In the genomic region with DNA sequence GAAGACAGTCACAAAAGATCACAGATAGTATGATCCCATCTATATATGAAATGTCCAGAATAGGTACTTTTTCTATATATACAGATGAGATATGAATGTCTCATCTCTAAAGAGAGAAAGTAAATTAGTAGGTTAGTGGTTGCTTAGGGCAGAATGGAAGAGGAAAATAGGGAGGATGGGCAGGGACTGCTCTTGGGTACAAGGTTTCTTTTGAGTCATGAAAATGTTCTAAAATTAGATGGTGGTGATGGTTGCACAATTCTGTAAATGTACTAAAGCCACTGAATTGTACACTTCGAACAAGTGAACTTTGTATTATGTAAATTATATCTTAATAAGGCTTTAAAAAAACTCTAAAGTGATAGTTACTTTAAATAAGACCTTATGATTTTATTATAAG, we compare ENCODE assay signal across 22 cellular contexts. TPM values are rescaled to one million over a fixed set of nuclear protein-coding genes. Genes with fewer than 3 reads are reported as not detected.
DNase-seq lines count a peak whose midpoint lies in the region; ATAC-seq and TF ChIP-seq lines count a peak whose summit lies in the region.
"Had no signal": no experiment of that assay in that cellular context is flagged by ENCODE, and none has a peak within 500 bp of the region (broad histone marks: within the 10 kb centered on the region; RNA-seq: fewer than 3 reads in every experiment).

No MANE protein-coding gene starts in this region.

- no peaks in the 10 kb centered on the region for H3K27me3 Mint-ChIP-seq in T-helper 17 cell
- H3K27me3 Mint-ChIP-seq in immature natural killer cell (ENCODE audit: low read depth in 3 of 3): peaks cover 3 to 7% (median 5%) of the 10 kb centered on the region in 3 donors
- H3K27me3 Mint-ChIP-seq: activated CD4-positive, alpha-beta T cell treated with anti-CD3 and anti-CD28 coated beads for 36 hours; central memory CD8-positive, alpha-beta T cell had no signal

- H3K27ac ChIP-seq in hepatocyte: no peak overlapping the region
- H3K27ac ChIP-seq: pancreas, spleen, upper lobe of right lung had no signal

- H2AFZ ChIP-seq in hepatocyte: no peak overlapping the region

- H3K27me3 ChIP-seq in hepatocyte: no peaks in the 10 kb centered on the region
- H3K27me3 ChIP-seq: pancreas, spleen, upper lobe of right lung had no signal

- no peaks in the 10 kb centered on the region for H3K9me2 ChIP-seq in hepatocyte (replicated peaks; ENCODE audit: insufficient read depth)

- H3K4me2 ChIP-seq in hepatocyte: no peak overlapping the region

- H3K4me3 Mint-ChIP-seq in T-helper 17 cell (no peak overlapping the region), immature natural killer cell (no peak overlapping the region)
- H3K4me3 Mint-ChIP-seq: activated CD4-positive, alpha-beta T cell treated with anti-CD3 and anti-CD28 coated beads for 36 hours; activated naive CD8-positive, alpha-beta T cell treated with anti-CD3 and anti-CD28 coated beads, Interleukin-2, amount 10 ng/mL, durations not matched to agents 7 days and 5 days; CD14-positive monocyte; central memory CD8-positive, alpha-beta T cell; H9 had no signal

- H4K20me1 ChIP-seq in hepatocyte (ENCODE audit: insufficient read depth, poor library complexity, severe bottlenecking): no peaks in the 10 kb centered on the region

- no peaks in the 10 kb centered on the region for H3K9me3 Mint-ChIP-seq in immature natural killer cell
- H3K9me3 Mint-ChIP-seq: activated naive CD8-positive, alpha-beta T cell treated with anti-CD3 and anti-CD28 coated beads, Interleukin-2, amount 10 ng/mL, durations not matched to agents 7 days and 5 days; central memory CD8-positive, alpha-beta T cell; H9 had no signal

- no peaks in the 10 kb centered on the region for H3K36me3 ChIP-seq in hepatocyte (replicated peaks; ENCODE audit: insufficient read depth, low read depth)
- H3K36me3 ChIP-seq: pancreas, spleen, upper lobe of right lung had no signal

- H3K79me2 ChIP-seq in hepatocyte: no peaks in the 10 kb centered on the region

- H3K9me3 ChIP-seq in T-helper 17 cell (ENCODE audit: control insufficient read depth, low read length, poor library complexity, severe bottlenecking) (no peaks in the 10 kb centered on the region), hepatocyte (ENCODE audit: low read depth) (no peaks in the 10 kb centered on the region)
- H3K9me3 ChIP-seq: pancreas, spleen, upper lobe of right lung had no signal

- no peak for ATAC-seq in T-helper 17 cell
- ATAC-seq: activated CD4-positive, alpha-beta T cell treated with anti-CD3 and anti-CD28 coated beads for 36 hours; pancreas; upper lobe of right lung had no signal

- H3K4me3 ChIP-seq in AG10803 (ENCODE audit: low read length): no peak overlapping the region
- H3K4me3 ChIP-seq in hepatocyte: no peak overlapping the region
- H3K4me3 ChIP-seq: pancreas, spleen, upper lobe of right lung had no signal

- no peak; the same call in 1 of the 2 replicates for TF ChIP-seq CTCF in AG10803 (conservative IDR thresholded peaks at IDR 0.05; ENCODE audit: low read length)
- TF ChIP-seq CTCF in hepatocyte (IDR thresholded peaks at IDR 0.05; ENCODE audit: poor library complexity): no peak

- DNase-seq in AG10803 (ENCODE audit: low read depth) (peak; percentile 28), HT1080 (ENCODE audit: low read depth) (peak; percentile 21), T-helper 17 cell (no peak), hepatocyte (ENCODE audit: low spot score) (peak; percentile 43), kidney tubule cell (ENCODE audit: low spot score) (no peak), immature natural killer cell (no peak), NCI-H2081 treated with DMSO at 0.1 percent for 48 hours (lab: John Stamatoyannopoulos, UW) (no peak), foreskin melanocyte (no peak)
- DNase-seq: activated CD4-positive, alpha-beta T cell treated with anti-CD3 and anti-CD28 coated beads for 36 hours; activated naive CD8-positive, alpha-beta T cell treated with anti-CD3 and anti-CD28 coated beads, Interleukin-2, amount 10 ng/mL, durations not matched to agents 7 days and 5 days; DMS79 treated with DMSO at 0.1 percent for 48 hours; H9; islet precursor cell; NCI-H1092; NCI-H2171; pancreas; SHP77 treated with DMSO at 0.1 percent for 48 hours; spleen; stimulated activated naive CD4-positive, alpha-beta T cell; upper lobe of right lung had no signal

- H3K36me3 Mint-ChIP-seq in T-helper 17 cell (ENCODE audit: low read depth): no peaks in the 10 kb centered on the region
- no peaks in the 10 kb centered on the region for H3K36me3 Mint-ChIP-seq in immature natural killer cell
- H3K36me3 Mint-ChIP-seq: activated naive CD8-positive, alpha-beta T cell treated with anti-CD3 and anti-CD28 coated beads, Interleukin-2, amount 10 ng/mL, durations not matched to agents 7 days and 5 days; CD14-positive monocyte had no signal

- H3K4me1 Mint-ChIP-seq in T-helper 17 cell: no peaks in the 10 kb centered on the region
- H3K4me1 Mint-ChIP-seq in immature natural killer cell: peaks cover 13 to 18% of the 10 kb centered on the region in 2 donors
- H3K4me1 Mint-ChIP-seq: activated CD4-positive, alpha-beta T cell treated with anti-CD3 and anti-CD28 coated beads for 36 hours; central memory CD8-positive, alpha-beta T cell had no signal

- H3K4me1 ChIP-seq in hepatocyte (ENCODE audit: insufficient read depth): peaks cover 19% of the 10 kb centered on the region
- H3K4me1 ChIP-seq: spleen, upper lobe of right lung had no signal

- H3K27ac Mint-ChIP-seq in T-helper 17 cell (peak overlapping the region; percentile 35), immature natural killer cell (no peak overlapping the region)
- H3K27ac Mint-ChIP-seq: activated CD4-positive, alpha-beta T cell treated with anti-CD3 and anti-CD28 coated beads for 36 hours; activated naive CD8-positive, alpha-beta T cell treated with anti-CD3 and anti-CD28 coated beads, Interleukin-2, amount 10 ng/mL, durations not matched to agents 7 days and 5 days; CD14-positive monocyte; H9 had no signal

- WGBS in hepatocyte (ENCODE audit: low lambda C conversion rate, missing lambda C conversion rate): 61% methylated on average over 1 of the region's 1 CpG

RNA-seq across cellular contexts. Expression of a gene that starts 59.6 kb away (rescaled TPM):
- total RNA-seq in HT1080 (2014; rRNA removed; shearing (Covaris generic)): 5.2 and 8.1 TPM in 2 replicates
- 4.8 and 6.3 TPM in 2 replicates for polyA plus RNA-seq in HT1080 (2015; cell fraction: cytosol; rRNA removed)
- 5.7 and 6.6 TPM in 2 replicates for polyA plus RNA-seq in HT1080 (2015; cell fraction: nucleus; rRNA removed)
- 10 to 100 TPM in 1 of 2 donors, 1 to 10 TPM in 1; 8.3 to 11.7 TPM for total RNA-seq in T-helper 17 cell
- 24.4 and 32.5 TPM in 2 replicates for total RNA-seq in hepatocyte
- polyA plus RNA-seq in hepatocyte: 9.3 and 18.9 TPM in 2 replicates
- 10 to 100 TPM in 1 of 3 donors, 1 to 10 TPM in 2; 1.4 to 10.3 (median 4.4) TPM for polyA plus RNA-seq in immature natural killer cell

Comparison
In these comparisons a context has a peak if more than half of its experiments do, and no peak if none do; other contexts are left out.
1. DNase-seq: peak in AG10803 (single experiment), HT1080 (single experiment) and hepatocyte (single experiment); none in T-helper 17 cell (0 of 3), kidney tubule cell (single experiment), immature natural killer cell (0 of 3), NCI-H2081 treated with DMSO at 0.1 percent for 48 hours (single experiment) and foreskin melanocyte (single experiment).